ENCODE assay signal across 24 cellular contexts in genomic region chr19:4028334-4029246, GRCh38. TPM values are rescaled to one million over a fixed set of nuclear protein-coding genes. Genes with fewer than 3 reads are reported as not detected.
DNase-seq lines count a peak whose midpoint lies in the region; ATAC-seq, FAIRE-seq and TF ChIP-seq lines count a peak whose summit lies in the region.
"Had no signal": no experiment of that assay in that cellular context is flagged by ENCODE, and none has a peak within 500 bp of the region (broad histone marks: within the 10 kb centered on the region; RNA-seq: fewer than 3 reads in every experiment).

No MANE protein-coding gene starts in this region.

- TF ChIP-seq EP300 in GM12878 (IDR thresholded peaks at IDR 0.05; ENCODE audit: borderline replicate concordance in 1 of 2, control insufficient read depth in 1 of 2, low read depth in 2 of 2, low read length in 2 of 2) (no peak), H1 (IDR thresholded peaks at IDR 0.05; ENCODE audit: borderline replicate concordance in 1 of 2, low read depth in 2 of 2, low read length in 2 of 2) (no peak)

- H2BK20ac ChIP-seq in H1 (ENCODE audit: low read length) = no peak overlapping the region

- TF ChIP-seq RAD21 in GM12878 (IDR thresholded peaks at IDR 0.05; ENCODE audit: insufficient read depth, low read depth, low read length) (no peak), H1 (IDR thresholded peaks at IDR 0.05 in 1 of 2, conservative IDR thresholded peaks at IDR 0.05 in 1 of 2; ENCODE audit: low read depth in 2 of 2, low read length in 2 of 2) (no peak)

- BruUV-seq in Calu3 (replicated peaks; lab: Mats Ljungman, UMichigan) (no TSS peak), GM12878 (replicated peaks; lab: Mats Ljungman, UMichigan) (no TSS peak)

- in situ Hi-C loops in GM12878 (cut with MboI) = no loop called here
- in situ Hi-C loops in GM13976 (cut with MboI; ENCODE audit: low sequenced_read_pairs, unreplicated experiment) = no loop called here

- 0 out of 2 replicates have a peak overlapping the region, but pooled peaks have one; percentile 25 for H4K8ac ChIP-seq in H1 (ENCODE audit: extremely low read depth, insufficient read depth, low read length)

- no peak overlapping the region for H3K4me3 ChIP-seq in GM12878
- H3K4me3 ChIP-seq in H1 (ENCODE audit: extremely low read depth in 1 of 4, insufficient read depth in 2 of 4, low read depth in 3 of 4, low read length in 4 of 4) = no peak overlapping the region
- H3K4me3 ChIP-seq: A549, GM23338, HAP-1 had no signal

- H4K20me1 ChIP-seq in GM12878 (ENCODE audit: control insufficient read depth, insufficient read depth) (no peaks in the 10 kb centered on the region), H1 (replicated peaks in 1 of 2; ENCODE audit: control insufficient read depth in 1 of 2, insufficient read depth in 2 of 2, low read length in 2 of 2) (peaks cover 0 to 11% of the 10 kb centered on the region in 2 experiments)

- H2BK120ac ChIP-seq in H1 (replicated peaks; ENCODE audit: low read depth, low read length) = no peak overlapping the region

- TF ChIP-seq POLR2A in GM12878 (IDR thresholded peaks at IDR 0.05; ENCODE audit: low read depth, low read length) = peak; percentile 20; the same call in 1 of the 2 replicates
- TF ChIP-seq POLR2A in H1 (IDR thresholded peaks at IDR 0.05; ENCODE audit: control extremely low read depth in 1 of 2, low read depth in 2 of 2, low read length in 2 of 2) = no peak

- no peak overlapping the region for H2BK12ac ChIP-seq in H1 (ENCODE audit: low read depth, low read length)

- H3K27ac ChIP-seq in GM12878 (ENCODE audit: control insufficient read depth, insufficient read depth) (no peak overlapping the region), H1 (ENCODE audit: low read depth, low read length) (no peak overlapping the region)
- H3K27ac ChIP-seq: A549 had no signal

- H2BK5ac ChIP-seq in H1 (ENCODE audit: low read depth, low read length) = no peak overlapping the region

- POLR2A ChIA-PET in GM12878 (lab: Charles Lee) = no interaction called here
- POLR2A ChIA-PET in H1 (lab: Charles Lee; ENCODE audit: partially characterized antibody) = interaction anchor here (0.6 to 2.1 kb wide), 9 partner anchors 9 to 159 kb away, joined by 3 to 9 read pairs (median 3); partner anchors contain the start of genes EEF2 and PIAS4

- H3K27me3 ChIP-seq in GM12878 (replicated peaks in 1 of 2; ENCODE audit: control insufficient read depth in 2 of 2, insufficient read depth in 2 of 2, low read length in 1 of 2) (no peaks in the 10 kb centered on the region), H1 (replicated peaks in 1 of 4; ENCODE audit: control insufficient read depth in 3 of 4, extremely low read depth in 1 of 4, insufficient read depth in 3 of 4, low read length in 3 of 4) (no peaks in the 10 kb centered on the region)

- no peak for FAIRE-seq in GM12878 (lab: Jason Lieb, UNC)
- no peak for FAIRE-seq in H1 (lab: Jason Lieb, UNC)
- FAIRE-seq: A549, G401.6, GM12891, GM19239, H54 had no signal

- H3K4me1 ChIP-seq in GM12878 (ENCODE audit: control insufficient read depth, insufficient read depth, low read length) = no peaks in the 10 kb centered on the region
- no peaks in the 10 kb centered on the region for H3K4me1 ChIP-seq in H1 (replicated peaks in 1 of 4; ENCODE audit: control insufficient read depth in 3 of 4, insufficient read depth in 4 of 4, low read length in 3 of 4)
- H3K4me1 ChIP-seq: A549, HAP-1 had no signal

- intact Hi-C loops in Calu3 (cut with micrococcal nuclease; ENCODE audit: unreplicated experiment) (no loop called here), GM12878 (cut with micrococcal nuclease; ENCODE audit: unreplicated experiment) (no loop called here)

- WGBS in GM12878 (ENCODE audit: insufficient coverage, insufficient replicate concordance, low lambda C conversion rate, missing lambda C conversion rate) = 93% methylated on average over 39 of the region's 48 CpGs
- 94% methylated on average over 33 of the region's 48 CpGs; no CpG with 5 or more reads in 1 of the 2 experiments for WGBS in H1 (ENCODE audit: extremely low coverage in 1 of 2, insufficient coverage in 1 of 2, insufficient read length in 1 of 2, insufficient replicate concordance in 2 of 2, low coverage in 1 of 2, low lambda C conversion rate in 2 of 2, missing lambda C conversion rate in 1 of 2), 2 experiments

- no peak for TF ChIP-seq CTCF in Calu3 (IDR thresholded peaks at IDR 0.05; ENCODE audit: unreplicated experiment)
- TF ChIP-seq CTCF in GM12878 (IDR thresholded peaks at IDR 0.05 in 2 of 3, conservative IDR thresholded peaks at IDR 0.05 in 1 of 3; ENCODE audit: control insufficient read depth in 2 of 3, extremely low read depth in 1 of 3, insufficient read depth in 1 of 3, low read depth in 3 of 3, low read length in 3 of 3) = no peak
- no peak for TF ChIP-seq CTCF in H1 (IDR thresholded peaks at IDR 0.05; ENCODE audit: control extremely low read depth in 1 of 3, insufficient read depth in 1 of 3, low read depth in 1 of 3, low read length in 3 of 3)
- TF ChIP-seq CTCF in progenitor cell of endocrine pancreas (IDR thresholded peaks at IDR 0.05; ENCODE audit: unreplicated experiment) = no peak
- TF ChIP-seq CTCF in nephron progenitor cell (IDR thresholded peaks at IDR 0.05) = no peak
- no peak for TF ChIP-seq CTCF in GM13976 (IDR thresholded peaks at IDR 0.05; ENCODE audit: borderline replicate concordance, control extremely low read depth, extremely low read depth, insufficient read depth, missing control alignments)

- H3K9ac ChIP-seq in GM12878 (ENCODE audit: control insufficient read depth, insufficient read depth, low read length) (no peak overlapping the region), H1 (replicated peaks in 1 of 4; ENCODE audit: extremely low read depth in 1 of 4, low read depth in 3 of 4, low read length in 3 of 4) (no peak overlapping the region)

- RAD21 ChIA-PET in GM12878 (lab: Charles Lee; ENCODE audit: unreplicated experiment) = interaction anchor here (0.6 kb wide), 1 partner anchor 305 kb away, joined by 3 read pairs; no protein-coding TSS in a partner anchor

- no peaks in the 10 kb centered on the region for H3K9me3 ChIP-seq in GM12878 (replicated peaks; ENCODE audit: control insufficient read depth, insufficient read depth, low read length)
- H3K9me3 ChIP-seq in H1 (ENCODE audit: insufficient read depth in 2 of 2, low read depth in 1 of 2, low read length in 1 of 2) = no peaks in the 10 kb centered on the region
- H3K9me3 ChIP-seq: A549, HAP-1 had no signal

- H2AFZ ChIP-seq in GM12878 (ENCODE audit: control insufficient read depth, low read depth, low read length) (no peak overlapping the region), H1 (ENCODE audit: low read length) (no peak overlapping the region)
- H2AFZ ChIP-seq: GM23338 had no signal

- no peak for ATAC-seq in GM12878
- ATAC-seq: A549, GM23338 had no signal

- H3K18ac ChIP-seq in H1 (ENCODE audit: extremely low read depth, low read length) = no peak overlapping the region

- H3K27ac Mint-ChIP-seq in Calu3 (ENCODE audit: unreplicated experiment) = peak overlapping the region; percentile 39
- peak overlapping the region; percentile 52 for H3K27ac Mint-ChIP-seq in progenitor cell of endocrine pancreas
- H3K27ac Mint-ChIP-seq in nephron progenitor cell = no peak overlapping the region
- H3K27ac Mint-ChIP-seq: GM23338, HFFc6 had no signal

- H2AK5ac ChIP-seq in H1 (ENCODE audit: low read depth, low read length) = no peak overlapping the region

- peaks cover 0 to 9% of the 10 kb centered on the region in 2 experiments; a peak in 3 of 4 replicates for H3K36me3 ChIP-seq in GM12878 (ENCODE audit: control insufficient read depth in 2 of 2, insufficient read depth in 2 of 2, low read length in 1 of 2)
- peaks cover 2 to 32% (median 8%) of the 10 kb centered on the region in 4 experiments; a peak in 4 of 8 replicates for H3K36me3 ChIP-seq in H1 (ENCODE audit: control insufficient read depth in 2 of 4, insufficient read depth in 4 of 4, low read length in 3 of 4)

- H3K23ac ChIP-seq in H1 (ENCODE audit: insufficient read length) = no peak overlapping the region

- no peak overlapping the region for H3K4me3 Mint-ChIP-seq in Calu3 (ENCODE audit: low read depth, unreplicated experiment)
- no peak overlapping the region for H3K4me3 Mint-ChIP-seq in progenitor cell of endocrine pancreas (ENCODE audit: low read depth)
- no peak overlapping the region for H3K4me3 Mint-ChIP-seq in nephron progenitor cell
- H3K4me3 Mint-ChIP-seq: CD4-positive, alpha-beta memory T cell; GM23338; HFFc6 had no signal

- H3K36me3 Mint-ChIP-seq in Calu3 (ENCODE audit: insufficient read depth, unreplicated experiment) (peaks cover 63% of the 10 kb centered on the region), progenitor cell of endocrine pancreas (ENCODE audit: insufficient read depth) (peaks cover 4% of the 10 kb centered on the region), nephron progenitor cell (ENCODE audit: low read depth) (peaks cover 34% of the 10 kb centered on the region)

- H3K79me1 ChIP-seq in H1 (ENCODE audit: low read depth, low read length) = 0 out of 2 replicates have a peak, but pooled peaks cover 3% of the 10 kb centered on the region

- no peak overlapping the region for H4K5ac ChIP-seq in H1 (ENCODE audit: insufficient read length, low read depth, low read length)

- H3K4me2 ChIP-seq in GM12878 (ENCODE audit: control insufficient read depth, insufficient read depth) (no peak overlapping the region), H1 (ENCODE audit: insufficient read depth in 1 of 2, low read depth in 2 of 2, low read length in 2 of 2) (no peak overlapping the region)
- H3K4me2 ChIP-seq: A549, GM23338 had no signal

- DNase-seq in Calu3 (no peak), GM12878 (ENCODE audit: low read depth, low spot score) (no peak), H1 (ENCODE audit: low read depth in 1 of 2, low spot score in 2 of 2) (no peak), progenitor cell of endocrine pancreas (ENCODE audit: low spot score, unreplicated experiment) (no peak), nephron progenitor cell (no peak), GM13976 (ENCODE audit: low spot score) (no peak), SW 1271 (lab: John Stamatoyannopoulos, UW) (no peak), occipital lobe (lab: John Stamatoyannopoulos, UW) (no peak)
- DNase-seq: 8988T, ACHN, AML-193, C1 segment of cervical spinal cord, COR-L47, DMS153, DND-41, HFFc6 had no signal

- H3K4ac ChIP-seq in H1 (replicated peaks; ENCODE audit: insufficient read length, low read depth, low read length) = no peak overlapping the region

- SMC1A ChIA-PET in GM12878 (lab: Charles Lee; ENCODE audit: uncharacterized antibody, unreplicated experiment) = no interaction called here

- H3K4me1 Mint-ChIP-seq in Calu3 (ENCODE audit: low read depth, unreplicated experiment) = no peaks in the 10 kb centered on the region
- H3K4me1 Mint-ChIP-seq in progenitor cell of endocrine pancreas (ENCODE audit: low read depth) = no peaks in the 10 kb centered on the region
- no peaks in the 10 kb centered on the region for H3K4me1 Mint-ChIP-seq in nephron progenitor cell
- H3K4me1 Mint-ChIP-seq: CD4-positive, alpha-beta memory T cell; GM23338 had no signal

- H3K9me3 Mint-ChIP-seq in Calu3 (ENCODE audit: low read depth, unreplicated experiment) = no peaks in the 10 kb centered on the region
- no peaks in the 10 kb centered on the region for H3K9me3 Mint-ChIP-seq in progenitor cell of endocrine pancreas (ENCODE audit: low read depth)
- H3K9me3 Mint-ChIP-seq in nephron progenitor cell = no peaks in the 10 kb centered on the region
- H3K9me3 Mint-ChIP-seq: CD4-positive, alpha-beta memory T cell; GM23338; HFFc6 had no signal

- no peak overlapping the region for H4K91ac ChIP-seq in H1 (replicated peaks; ENCODE audit: insufficient read length, low read length)

- no peaks in the 10 kb centered on the region for H3K27me3 Mint-ChIP-seq in Calu3 (ENCODE audit: unreplicated experiment)
- no peaks in the 10 kb centered on the region for H3K27me3 Mint-ChIP-seq in progenitor cell of endocrine pancreas
- no peaks in the 10 kb centered on the region for H3K27me3 Mint-ChIP-seq in nephron progenitor cell (ENCODE audit: low read depth, poor library complexity)
- H3K27me3 Mint-ChIP-seq: CD4-positive, alpha-beta memory T cell had no signal

- H3K56ac ChIP-seq in H1 (replicated peaks; ENCODE audit: insufficient read length, low read depth, low read length) = no peak overlapping the region

- no peak overlapping the region for H2BK15ac ChIP-seq in H1 (ENCODE audit: low read length)

- CTCF ChIA-PET in Calu3 (lab: Charles Lee) = interaction anchor here (0.6 kb wide), 1 partner anchor 97 kb away, joined by 3 read pairs; no protein-coding TSS in a partner anchor
- CTCF ChIA-PET in GM12878 (lab: Yijun Ruan, JAX) = no interaction called here
- CTCF ChIA-PET in H1 (lab: Charles Lee; ENCODE audit: partially characterized antibody) = interaction anchor here (0.5 to 1.2 kb wide), 4 partner anchors 48 to 1141 kb away, joined by 3 read pairs; no protein-coding TSS in a partner anchor

- no peaks in the 10 kb centered on the region for H3K79me2 ChIP-seq in GM12878 (ENCODE audit: control insufficient read depth, insufficient read depth, low read length)
- H3K79me2 ChIP-seq in H1 (ENCODE audit: control insufficient read depth in 1 of 2, insufficient read depth in 2 of 2, low read length in 2 of 2) = peaks cover 0 to under 1% of the 10 kb centered on the region in 2 experiments; a peak in 1 of 4 replicates

- H3K14ac ChIP-seq in H1 (ENCODE audit: insufficient read length) = no peak overlapping the region

- no peaks in the 10 kb centered on the region for H3K23me2 ChIP-seq in H1 (ENCODE audit: low read depth, low read length)

RNA-seq across cellular contexts. Expression of gene PIAS4, which starts 21.1 kb away (rescaled TPM):
- total RNA-seq in Calu3 (2022) (29.3 and 35.7 TPM in 2 replicates), GM12878 (2014; rRNA removed) (17.8 and 22.0 TPM in 2 replicates), GM12878 (2014; rRNA removed; fragmentation: Illumina TruSeq; extraction: Trizol) (5.7 and 10.6 TPM in 2 replicates), GM12878 (2021) (23.2 and 25.1 TPM in 2 replicates), progenitor cell of endocrine pancreas (55.3 and 56.3 TPM in 2 replicates), occipital lobe (22.5 TPM)
- 20.6 and 22.2 TPM in 2 replicates for total RNA-seq in GM12878 (2013; cell fraction: nucleolus; rRNA removed)
- 12.1 TPM for polyA plus RNA-seq in GM12878 (2011; ENCODE audit: low read depth)
- polyA plus RNA-seq in GM12878 (2011; rRNA removed) (2.7 and 7.7 TPM in 2 replicates), GM12878 (2014; fragmentation: Illumina TruSeq; extraction: Trizol) (5.4 and 9.6 TPM in 2 replicates), GM12878 (2014; fragmentation: Nextera tagmentation; extraction: Ambion mirVana) (under 1 TPM; 0.13 to 0.40 TPM), GM12878 (2014; rRNA removed) (17.9 and 23.1 TPM in 2 replicates), GM12878 (2016; fragmentation: Nextera tagmentation; extraction: Ambion mirVana) (10 to 100 TPM; 12.0 to 13.5 TPM), H1 (2011; rRNA removed) (30.2 and 50.9 TPM in 2 replicates)
- polyA plus RNA-seq in GM12878 (2011; cell fraction: cytosol; rRNA removed) = 11.0 and 13.0 TPM in 2 replicates
- polyA plus RNA-seq in GM12878 (2011; cell fraction: nucleus; rRNA removed) = 16.1 and 32.0 TPM in 2 replicates
- polyA plus RNA-seq in GM12878 (2012) = 15.2 and 24.4 TPM in 2 replicates
- polyA minus RNA-seq in GM12878 (2011; rRNA and poly(A)+ RNA removed) = 4.2 and 14.1 TPM in 2 replicates
- 4.5 and 4.8 TPM in 2 replicates for polyA minus RNA-seq in GM12878 (2011; cell fraction: cytosol; rRNA and poly(A)+ RNA removed)
- polyA minus RNA-seq in GM12878 (2011; cell fraction: nucleus; rRNA and poly(A)+ RNA removed) = 14.3 and 19.8 TPM in 2 replicates
- 41.4 and 51.4 TPM in 2 replicates for total RNA-seq in H1 (2021; fragmentation: NEBNext Ultra II Directional; extraction: Animal tissue kit (Norgen Biotek cat#: 25700))
- polyA plus RNA-seq in H1 (2011; cell fraction: cytosol; rRNA removed) = 20.8 TPM
- polyA plus RNA-seq in H1 (2011; cell fraction: nucleus; rRNA removed) = 63.1 TPM
- 38.4 to 43.8 TPM (median 41.8 TPM) in 4 replicates for polyA plus RNA-seq in H1 (2012, experiment 1 of 2)
- 41.0 TPM for polyA plus RNA-seq in H1 (2012, experiment 2 of 2)
- polyA plus RNA-seq in H1 (2013, experiment 1 of 2) = 50.9 TPM
- 51.6 TPM for polyA plus RNA-seq in H1 (2013, experiment 2 of 2)
- polyA minus RNA-seq in H1 (2011; rRNA and poly(A)+ RNA removed) = 15.1 and 22.0 TPM in 2 replicates
- 18.9 TPM for polyA minus RNA-seq in H1 (2011; cell fraction: cytosol; rRNA and poly(A)+ RNA removed)
- 25.7 TPM for polyA minus RNA-seq in H1 (2011; cell fraction: nucleus; rRNA and poly(A)+ RNA removed)

RNA-seq across cellular contexts. Expression of gene ZBTB7A, which starts 38.1 kb away (rescaled TPM):
- 38.0 and 44.7 TPM in 2 replicates for total RNA-seq in Calu3 (2022)
- 20.9 and 24.8 TPM in 2 replicates for total RNA-seq in GM12878 (2013; cell fraction: nucleolus; rRNA removed)
- 10.6 and 15.9 TPM in 2 replicates for total RNA-seq in GM12878 (2014; rRNA removed)
- total RNA-seq in GM12878 (2014; rRNA removed; fragmentation: Illumina TruSeq; extraction: Trizol) = 3.2 TPM in 2 replicates
- 40.0 and 42.4 TPM in 2 replicates for total RNA-seq in GM12878 (2021)
- polyA plus RNA-seq in GM12878 (2011; ENCODE audit: low read depth) = 2.2 TPM
- polyA plus RNA-seq in GM12878 (2011; rRNA removed) = 0.84 and 2.5 TPM in 2 replicates
- polyA plus RNA-seq in GM12878 (2011; cell fraction: cytosol; rRNA removed) = 4.5 and 7.6 TPM in 2 replicates
- 12.8 and 18.3 TPM in 2 replicates for polyA plus RNA-seq in GM12878 (2011; cell fraction: nucleus; rRNA removed)
- polyA plus RNA-seq in GM12878 (2012) = 14.1 and 15.9 TPM in 2 replicates
- polyA plus RNA-seq in GM12878 (2014; fragmentation: Illumina TruSeq; extraction: Trizol) = 4.1 and 5.9 TPM in 2 replicates
- polyA plus RNA-seq in GM12878 (2014; fragmentation: Nextera tagmentation; extraction: Ambion mirVana) = under 1 TPM; 0.26 to 0.73 TPM
- 16.2 and 22.2 TPM in 2 replicates for polyA plus RNA-seq in GM12878 (2014; rRNA removed)
- polyA plus RNA-seq in GM12878 (2016; fragmentation: Nextera tagmentation; extraction: Ambion mirVana) = 10 to 100 TPM in 1 of 2 experiments, 1 to 10 TPM in 1; 2.0 to 10.1 TPM
- polyA minus RNA-seq in GM12878 (2011; rRNA and poly(A)+ RNA removed) = 3.6 and 6.5 TPM in 2 replicates
- 12.4 and 12.8 TPM in 2 replicates for polyA minus RNA-seq in GM12878 (2011; cell fraction: cytosol; rRNA and poly(A)+ RNA removed)
- 3.6 and 4.7 TPM in 2 replicates for polyA minus RNA-seq in GM12878 (2011; cell fraction: nucleus; rRNA and poly(A)+ RNA removed)
- total RNA-seq in H1 (2021; fragmentation: NEBNext Ultra II Directional; extraction: Animal tissue kit (Norgen Biotek cat#: 25700)) = 16.6 and 17.8 TPM in 2 replicates
- 5.6 and 9.1 TPM in 2 replicates for polyA plus RNA-seq in H1 (2011; rRNA removed)
- 5.6 TPM for polyA plus RNA-seq in H1 (2011; cell fraction: cytosol; rRNA removed)
- polyA plus RNA-seq in H1 (2011; cell fraction: nucleus; rRNA removed) = 19.7 TPM
- 5.4 to 9.5 TPM (median 8.5 TPM) in 4 replicates for polyA plus RNA-seq in H1 (2012, experiment 1 of 2)
- 4.5 TPM for polyA plus RNA-seq in H1 (2012, experiment 2 of 2)
- 17.9 TPM for polyA plus RNA-seq in H1 (2013, experiment 1 of 2)
- 15.8 TPM for polyA plus RNA-seq in H1 (2013, experiment 2 of 2)
- polyA minus RNA-seq in H1 (2011; rRNA and poly(A)+ RNA removed) = 3.1 and 3.5 TPM in 2 replicates
- 9.5 TPM for polyA minus RNA-seq in H1 (2011; cell fraction: cytosol; rRNA and poly(A)+ RNA removed)
- polyA minus RNA-seq in H1 (2011; cell fraction: nucleus; rRNA and poly(A)+ RNA removed) = 14.4 TPM
- total RNA-seq in progenitor cell of endocrine pancreas = 18.4 and 19.1 TPM in 2 replicates
- total RNA-seq in occipital lobe = 2.0 TPM

RNA-seq across cellular contexts. Expression of gene EEF2, which starts 43.3 kb away (rescaled TPM):
- total RNA-seq in Calu3 (2022) = 1,011 and 1,166 TPM in 2 replicates
- 428 and 477 TPM in 2 replicates for total RNA-seq in GM12878 (2013; cell fraction: nucleolus; rRNA removed)
- 2,013 and 2,296 TPM in 2 replicates for total RNA-seq in GM12878 (2014; rRNA removed)
- 1,954 and 2,053 TPM in 2 replicates for total RNA-seq in GM12878 (2014; rRNA removed; fragmentation: Illumina TruSeq; extraction: Trizol)
- total RNA-seq in GM12878 (2021) = 3,487 and 3,491 TPM in 2 replicates
- 2,021 TPM for polyA plus RNA-seq in GM12878 (2011; ENCODE audit: low read depth)
- 1,026 and 1,259 TPM in 2 replicates for polyA plus RNA-seq in GM12878 (2011; rRNA removed)
- polyA plus RNA-seq in GM12878 (2011; cell fraction: cytosol; rRNA removed) = 1,261 and 1,791 TPM in 2 replicates
- polyA plus RNA-seq in GM12878 (2011; cell fraction: nucleus; rRNA removed) = 851 and 1,120 TPM in 2 replicates
- 2,531 and 6,101 TPM in 2 replicates for polyA plus RNA-seq in GM12878 (2012)
- polyA plus RNA-seq in GM12878 (2014; fragmentation: Illumina TruSeq; extraction: Trizol) = 1,630 and 2,440 TPM in 2 replicates
- 100 to 1,000 TPM; 513 to 937 TPM for polyA plus RNA-seq in GM12878 (2014; fragmentation: Nextera tagmentation; extraction: Ambion mirVana)
- 1,584 and 1,859 TPM in 2 replicates for polyA plus RNA-seq in GM12878 (2014; rRNA removed)
- polyA plus RNA-seq in GM12878 (2016; fragmentation: Nextera tagmentation; extraction: Ambion mirVana) = 100 to 1,000 TPM; 280 to 285 TPM
- polyA minus RNA-seq in GM12878 (2011; rRNA and poly(A)+ RNA removed) = 1,004 and 2,355 TPM in 2 replicates
- polyA minus RNA-seq in GM12878 (2011; cell fraction: cytosol; rRNA and poly(A)+ RNA removed) = 1,141 and 1,143 TPM in 2 replicates
- 341 and 536 TPM in 2 replicates for polyA minus RNA-seq in GM12878 (2011; cell fraction: nucleus; rRNA and poly(A)+ RNA removed)
- 3,380 and 3,443 TPM in 2 replicates for total RNA-seq in H1 (2021; fragmentation: NEBNext Ultra II Directional; extraction: Animal tissue kit (Norgen Biotek cat#: 25700))
- 1,554 and 2,482 TPM in 2 replicates for polyA plus RNA-seq in H1 (2011; rRNA removed)
- 2,432 TPM for polyA plus RNA-seq in H1 (2011; cell fraction: cytosol; rRNA removed)
- polyA plus RNA-seq in H1 (2011; cell fraction: nucleus; rRNA removed) = 2,476 TPM
- 3,535 to 4,309 TPM (median 3,652 TPM) in 4 replicates for polyA plus RNA-seq in H1 (2012, experiment 1 of 2)
- polyA plus RNA-seq in H1 (2012, experiment 2 of 2) = 3,970 TPM
- polyA plus RNA-seq in H1 (2013, experiment 1 of 2) = 1,821 TPM
- 1,896 TPM for polyA plus RNA-seq in H1 (2013, experiment 2 of 2)
- polyA minus RNA-seq in H1 (2011; rRNA and poly(A)+ RNA removed) = 1,497 and 1,567 TPM in 2 replicates
- 2,226 TPM for polyA minus RNA-seq in H1 (2011; cell fraction: cytosol; rRNA and poly(A)+ RNA removed)
- 1,168 TPM for polyA minus RNA-seq in H1 (2011; cell fraction: nucleus; rRNA and poly(A)+ RNA removed)
- total RNA-seq in progenitor cell of endocrine pancreas = 3,028 and 3,054 TPM in 2 replicates
- total RNA-seq in occipital lobe = 2,019 TPM

RNA-seq across cellular contexts. Expression of gene DAPK3, which starts 57.7 kb away (rescaled TPM):
- total RNA-seq in Calu3 (2022) (46.3 and 50.9 TPM in 2 replicates), GM12878 (2014; rRNA removed) (35.5 and 39.3 TPM in 2 replicates), GM12878 (2014; rRNA removed; fragmentation: Illumina TruSeq; extraction: Trizol) (12.7 and 16.5 TPM in 2 replicates), GM12878 (2021) (42.1 and 46.4 TPM in 2 replicates), progenitor cell of endocrine pancreas (105 and 106 TPM in 2 replicates), occipital lobe (51.3 TPM)
- total RNA-seq in GM12878 (2013; cell fraction: nucleolus; rRNA removed) = 40.0 and 41.8 TPM in 2 replicates
- 14.4 TPM for polyA plus RNA-seq in GM12878 (2011; ENCODE audit: low read depth)
- polyA plus RNA-seq in GM12878 (2011; rRNA removed) (8.3 and 22.5 TPM in 2 replicates), GM12878 (2014; fragmentation: Illumina TruSeq; extraction: Trizol) (3.8 and 17.8 TPM in 2 replicates), GM12878 (2014; fragmentation: Nextera tagmentation; extraction: Ambion mirVana) (under 1 TPM; 0.13 to 0.53 TPM), GM12878 (2014; rRNA removed) (45.5 and 50.6 TPM in 2 replicates), GM12878 (2016; fragmentation: Nextera tagmentation; extraction: Ambion mirVana) (10 to 100 TPM; 27.2 to 35.2 TPM), H1 (2011; rRNA removed) (53.2 and 76.8 TPM in 2 replicates)
- polyA plus RNA-seq in GM12878 (2011; cell fraction: cytosol; rRNA removed) = 34.2 and 37.4 TPM in 2 replicates
- polyA plus RNA-seq in GM12878 (2011; cell fraction: nucleus; rRNA removed) = 39.1 and 56.5 TPM in 2 replicates
- 42.0 and 57.7 TPM in 2 replicates for polyA plus RNA-seq in GM12878 (2012)
- 19.1 and 19.3 TPM in 2 replicates for polyA minus RNA-seq in GM12878 (2011; rRNA and poly(A)+ RNA removed)
- 11.6 and 16.3 TPM in 2 replicates for polyA minus RNA-seq in GM12878 (2011; cell fraction: cytosol; rRNA and poly(A)+ RNA removed)
- polyA minus RNA-seq in GM12878 (2011; cell fraction: nucleus; rRNA and poly(A)+ RNA removed) = 11.6 and 17.9 TPM in 2 replicates
- 78.1 and 80.8 TPM in 2 replicates for total RNA-seq in H1 (2021; fragmentation: NEBNext Ultra II Directional; extraction: Animal tissue kit (Norgen Biotek cat#: 25700))
- 70.8 TPM for polyA plus RNA-seq in H1 (2011; cell fraction: cytosol; rRNA removed)
- 106 TPM for polyA plus RNA-seq in H1 (2011; cell fraction: nucleus; rRNA removed)
- polyA plus RNA-seq in H1 (2012, experiment 1 of 2) = 67.8 to 88.3 TPM (median 85.3 TPM) in 4 replicates
- polyA plus RNA-seq in H1 (2012, experiment 2 of 2) = 51.5 TPM
- 41.4 TPM for polyA plus RNA-seq in H1 (2013, experiment 1 of 2)
- polyA plus RNA-seq in H1 (2013, experiment 2 of 2) = 42.2 TPM
- 29.4 and 48.1 TPM in 2 replicates for polyA minus RNA-seq in H1 (2011; rRNA and poly(A)+ RNA removed)
- polyA minus RNA-seq in H1 (2011; cell fraction: cytosol; rRNA and poly(A)+ RNA removed) = 45.4 TPM
- 29.7 TPM for polyA minus RNA-seq in H1 (2011; cell fraction: nucleus; rRNA and poly(A)+ RNA removed)
